2 cellular contexts compared by ENCODE assay signal in genomic region chr13:96979861-96980260, GRCh38. TPM values are rescaled to one million over a fixed set of nuclear protein-coding genes. Genes with fewer than 3 reads are reported as not detected.
"Had no signal": no experiment of that assay in that cellular context is flagged by ENCODE, and none has a peak within 500 bp of the region (broad histone marks: within the 10 kb centered on the region; RNA-seq: fewer than 3 reads in every experiment).

No MANE protein-coding gene starts in this region.

RNA-seq across cellular contexts. Expression of gene OXGR1, which starts 14.4 kb away (rescaled TPM):
- total RNA-seq: G401, GM12878 had no signal
